ENCODE assay signal across 8 cellular contexts in the genomic region with DNA sequence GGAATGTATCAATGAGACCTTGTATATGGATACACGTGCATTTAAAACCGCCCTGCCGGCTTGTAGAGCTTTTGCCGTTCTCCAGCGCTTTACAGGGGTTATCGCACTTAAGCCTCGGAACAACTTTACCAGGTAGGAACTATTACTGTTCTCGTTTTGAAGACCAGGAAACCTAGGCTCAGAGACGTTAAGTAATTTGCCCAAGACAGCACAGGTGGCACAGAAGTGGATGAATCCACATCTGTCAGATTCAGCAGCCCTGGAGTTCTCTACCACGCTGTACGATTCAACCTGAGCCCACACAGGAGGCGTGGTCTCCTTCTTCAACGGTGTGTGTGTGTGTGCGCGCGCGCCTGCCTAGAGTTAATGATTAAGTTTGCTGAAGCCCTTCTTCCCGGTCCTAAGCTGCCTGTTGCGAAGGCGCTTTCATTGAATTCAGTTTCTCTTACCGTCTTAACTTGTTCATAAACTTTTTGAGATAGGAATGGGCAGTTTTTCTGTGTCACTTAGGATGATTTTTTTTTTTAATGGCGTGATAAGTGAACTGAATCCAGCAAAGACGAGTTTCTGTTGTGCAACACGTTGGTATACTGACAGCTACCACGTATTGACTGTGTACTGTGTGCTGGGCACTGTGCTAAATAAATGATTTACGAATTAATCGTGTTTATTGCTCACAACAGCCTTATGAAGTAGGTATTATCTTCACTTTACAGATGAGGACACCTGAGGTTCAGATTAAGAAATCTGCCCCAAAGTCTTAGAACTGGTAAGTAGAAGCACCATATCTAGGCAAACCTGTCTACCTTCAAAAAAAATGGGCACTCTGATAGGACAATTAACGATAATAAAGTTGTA.
DNase-seq lines count a peak whose midpoint lies in the region; ATAC-seq and TF ChIP-seq lines count a peak whose summit lies in the region.

No MANE protein-coding gene starts in this region.

- peak; percentile 51 for ATAC-seq in GM21825 (IDR thresholded peaks at IDR 0.05; ENCODE audit: unreplicated experiment)

- peak; percentile 81 for DNase-seq in Daoy (ENCODE audit: low read depth)
- peak; percentile 91 for DNase-seq in RKO (ENCODE audit: low spot score)
- peak; percentile 49 to 62 for DNase-seq in activated T-helper 1 cell treated with anti-CD3 and anti-CD28 coated beads, Interleukin-2, amount 50 U/mL, for 16 hours (ENCODE audit: low read depth in 1 of 2, low spot score in 1 of 2)
- DNase-seq in fibroblast of villous mesenchyme (ENCODE audit: low read depth), result peak; percentile 78
- DNase-seq in occipital lobe (lab: John Stamatoyannopoulos, UW), result peak; percentile 12
- DNase-seq in tibial nerve (ENCODE audit: low spot score in 2 of 2), result peak; percentile 36 to 52

- H3K27me3 ChIP-seq in tibial nerve, result no peaks in the 10 kb centered on the region

- no peaks in the 10 kb centered on the region for H3K9me3 ChIP-seq in KOPT-K1 (ENCODE audit: insufficient read depth, low read length, poor library complexity, severe bottlenecking)
- H3K9me3 ChIP-seq in tibial nerve, result no peaks in the 10 kb centered on the region

- no peak for TF ChIP-seq POLR2A in tibial nerve (IDR thresholded peaks at IDR 0.05)

- TF ChIP-seq CTCF in fibroblast of villous mesenchyme (IDR thresholded peaks at IDR 0.05; ENCODE audit: insufficient read depth, low read depth, low read length) (no peak), tibial nerve (IDR thresholded peaks at IDR 0.05) (no peak)

- peak overlapping the region; percentile 99 for H3K27ac ChIP-seq in KOPT-K1 (ENCODE audit: low read depth, low read length, poor library complexity, severe bottlenecking)
- peak overlapping the region; percentile 34 to 89 (median 72) for H3K27ac ChIP-seq in tibial nerve

- H3K36me3 ChIP-seq in KOPT-K1 (ENCODE audit: insufficient read depth, low read length) (peaks cover 45% of the 10 kb centered on the region), tibial nerve (no peaks in the 10 kb centered on the region)

- WGBS in tibial nerve, 2 donors, result 5 to 9% methylated on average over 28 of the region's 28 CpGs

- TF ChIP-seq EP300 in tibial nerve (IDR thresholded peaks at IDR 0.05), result no peak

- peak overlapping the region; percentile 90 for H3K4me3 ChIP-seq in fibroblast of villous mesenchyme (ENCODE audit: low read depth, low read length)
- H3K4me3 ChIP-seq in tibial nerve, result peak overlapping the region; percentile 71 to 93 (median 88)

- peaks cover 0 to 57% (median 8%) of the 10 kb centered on the region in 4 donors for H3K4me1 ChIP-seq in tibial nerve

Comparison
In these comparisons a context has a peak if more than half of its experiments do, and no peak if none do; other contexts are left out.
1. Peak in every context shown above with its lines: DNase-seq, ATAC-seq, H3K4me3 ChIP-seq and H3K27ac ChIP-seq.
2. DNase-seq: peak in every context shown above with its lines; median percentile 91 in RKO; 81 in Daoy; 78 in fibroblast of villous mesenchyme; 56 in activated T-helper 1 cell treated with anti-CD3 and anti-CD28 coated beads, Interleukin-2, amount 50 U/mL, for 16 hours; 44 in tibial nerve; 12 in occipital lobe.